14 cellular contexts compared by ENCODE assay signal in the genomic region with DNA sequence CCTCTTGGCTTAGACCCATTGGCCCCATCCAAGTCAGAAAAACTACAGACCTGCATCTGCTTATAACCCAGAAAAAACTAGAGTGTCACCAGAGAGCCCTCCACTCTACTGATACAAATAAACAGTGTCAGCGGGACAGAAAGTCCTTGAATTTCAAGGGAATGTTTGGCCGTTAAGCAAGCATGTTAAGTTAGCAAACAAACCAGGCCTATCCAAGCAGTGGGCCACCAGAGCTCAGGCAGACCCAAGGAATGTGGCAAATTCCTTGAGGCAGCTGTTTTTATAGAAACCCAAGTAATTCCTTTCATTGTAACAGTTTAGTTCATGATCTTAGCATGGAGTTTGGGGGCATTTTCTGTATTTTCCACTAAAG.
DNase-seq lines count a peak whose midpoint lies in the region; ATAC-seq, FAIRE-seq and TF ChIP-seq lines count a peak whose summit lies in the region.
"Had no signal": no experiment of that assay in that cellular context is flagged by ENCODE, and none has a peak within 500 bp of the region (broad histone marks: within the 10 kb centered on the region; RNA-seq: fewer than 3 reads in every experiment).

No MANE protein-coding gene starts in this region.

- H3K4me3 ChIP-seq in right lobe of liver (no peak overlapping the region), stomach (no peak overlapping the region), small intestine (ENCODE audit: low read depth in 1 of 2, low read length in 2 of 2) (no peak overlapping the region)
- H3K4me3 ChIP-seq: BLaER1, skin epidermis had no signal

- H3K36me3 ChIP-seq in right lobe of liver, result no peaks in the 10 kb centered on the region
- H3K36me3 ChIP-seq in stomach, result no peaks in the 10 kb centered on the region
- peaks cover 0 to 2% of the 10 kb centered on the region in 2 donors for H3K36me3 ChIP-seq in small intestine (ENCODE audit: control insufficient read depth in 2 of 2, insufficient read depth in 2 of 2, low read length in 2 of 2)
- H3K36me3 ChIP-seq: BLaER1 had no signal

- intact Hi-C loops in right lobe of liver (cut with DNase I), result no loop called here
- intact Hi-C loops in stomach (cut with DNase I; ENCODE audit: low total_unique reads), result no loop called here

- H3K9me3 Mint-ChIP-seq in nephron progenitor cell, result no peaks in the 10 kb centered on the region
- H3K9me3 Mint-ChIP-seq: activated naive CD4-positive, alpha-beta T cell treated with anti-CD3 and anti-CD28 coated beads for 36 hours had no signal

- TF ChIP-seq CTCF in right lobe of liver (IDR thresholded peaks at IDR 0.05) (no peak), stomach (IDR thresholded peaks at IDR 0.05) (no peak), nephron progenitor cell (IDR thresholded peaks at IDR 0.05) (no peak)

- no peak overlapping the region for H3K27ac Mint-ChIP-seq in nephron progenitor cell
- H3K27ac Mint-ChIP-seq: activated naive CD4-positive, alpha-beta T cell treated with anti-CD3 and anti-CD28 coated beads for 36 hours had no signal

- no peak for TF ChIP-seq EP300 in stomach (IDR thresholded peaks at IDR 0.05)

- ATAC-seq in right lobe of liver, result peak; percentile 80 to 88 (median 84)

- peak overlapping the region in 1 of 3 donors; percentile 8 for H3K27ac ChIP-seq in right lobe of liver
- peak overlapping the region in 4 of 5 donors; percentile 29 to 66 (median 48) for H3K27ac ChIP-seq in stomach
- H3K27ac ChIP-seq in small intestine (ENCODE audit: low read depth in 1 of 2, low read length in 1 of 2), result no peak overlapping the region
- H3K27ac ChIP-seq: BLaER1 had no signal

- H3K9me3 ChIP-seq in right lobe of liver, result no peaks in the 10 kb centered on the region
- H3K9me3 ChIP-seq in stomach, result no peaks in the 10 kb centered on the region
- no peaks in the 10 kb centered on the region for H3K9me3 ChIP-seq in small intestine (ENCODE audit: control insufficient read depth, low read depth)

- DNase-seq in H4 (ENCODE audit: low spot score) (peak; percentile 11), epidermal melanocyte (ENCODE audit: insufficient read length, low spot score) (peak; percentile 32), right lobe of liver (no peak), stomach (peak; percentile 27), NCI-H526 treated with DMSO at 0.1 percent for 48 hours (lab: John Stamatoyannopoulos, UW) (no peak), nephron progenitor cell (no peak), small intestine (no peak), retina (no peak)
- DNase-seq: activated naive CD4-positive, alpha-beta T cell treated with anti-CD3 and anti-CD28 coated beads for 36 hours; effector CD4-positive, alpha-beta T cell; Kasumi-1 had no signal

- WGBS in right lobe of liver (ENCODE audit: insufficient coverage, low coverage, low lambda C conversion rate, missing lambda C conversion rate), result 34% methylated on average over 2 of the region's 2 CpGs
- 11 to 38% (median 23%) methylated on average over 2 of the region's 2 CpGs for WGBS in stomach, 5 donors
- 62 to 95% (median 78%) methylated on average over 2 of the region's 2 CpGs for WGBS in small intestine, 3 donors

- peaks cover 0 to 23% (median 8%) of the 10 kb centered on the region in 4 donors for H3K4me1 ChIP-seq in right lobe of liver
- peaks cover 14 to 25% (median 16%) of the 10 kb centered on the region in 4 donors for H3K4me1 ChIP-seq in stomach
- no peaks in the 10 kb centered on the region for H3K4me1 ChIP-seq in small intestine (ENCODE audit: control insufficient read depth in 2 of 2, insufficient read depth in 1 of 2, low read depth in 1 of 2, low read length in 1 of 2)

- TF ChIP-seq POLR2A in right lobe of liver (IDR thresholded peaks at IDR 0.05) (no peak), stomach (IDR thresholded peaks at IDR 0.05) (no peak)

- peaks cover 13% of the 10 kb centered on the region for H3K36me3 Mint-ChIP-seq in nephron progenitor cell (ENCODE audit: low read depth)

- H3K27me3 ChIP-seq in right lobe of liver (no peaks in the 10 kb centered on the region), stomach (no peaks in the 10 kb centered on the region), small intestine (ENCODE audit: control insufficient read depth in 2 of 2, insufficient read depth in 2 of 2, low read length in 2 of 2) (no peaks in the 10 kb centered on the region)
- H3K27me3 ChIP-seq: BLaER1 had no signal

- no peak overlapping the region for H3K4me3 Mint-ChIP-seq in nephron progenitor cell
- H3K4me3 Mint-ChIP-seq: activated naive CD4-positive, alpha-beta T cell treated with anti-CD3 and anti-CD28 coated beads for 36 hours had no signal

- H3K27me3 Mint-ChIP-seq in nephron progenitor cell (ENCODE audit: low read depth, poor library complexity), result peaks cover 3% of the 10 kb centered on the region

- peaks cover 16% of the 10 kb centered on the region for H3K4me1 Mint-ChIP-seq in nephron progenitor cell

- no peak for FAIRE-seq in small intestine (lab: Jason Lieb, UNC)
- FAIRE-seq: frontal cortex had no signal

Comparison
In these comparisons a context has a peak if more than half of its experiments do, and no peak if none do; other contexts are left out.
1. DNase-seq: peak in H4 (single experiment), epidermal melanocyte (single experiment) and stomach (single experiment); none in right lobe of liver (0 of 3), NCI-H526 treated with DMSO at 0.1 percent for 48 hours (single experiment), nephron progenitor cell (single experiment), small intestine (single experiment) and retina (single experiment).
2. H3K27ac ChIP-seq: peak in stomach (4 of 5); none in small intestine (0 of 2).